In the genomic region with DNA sequence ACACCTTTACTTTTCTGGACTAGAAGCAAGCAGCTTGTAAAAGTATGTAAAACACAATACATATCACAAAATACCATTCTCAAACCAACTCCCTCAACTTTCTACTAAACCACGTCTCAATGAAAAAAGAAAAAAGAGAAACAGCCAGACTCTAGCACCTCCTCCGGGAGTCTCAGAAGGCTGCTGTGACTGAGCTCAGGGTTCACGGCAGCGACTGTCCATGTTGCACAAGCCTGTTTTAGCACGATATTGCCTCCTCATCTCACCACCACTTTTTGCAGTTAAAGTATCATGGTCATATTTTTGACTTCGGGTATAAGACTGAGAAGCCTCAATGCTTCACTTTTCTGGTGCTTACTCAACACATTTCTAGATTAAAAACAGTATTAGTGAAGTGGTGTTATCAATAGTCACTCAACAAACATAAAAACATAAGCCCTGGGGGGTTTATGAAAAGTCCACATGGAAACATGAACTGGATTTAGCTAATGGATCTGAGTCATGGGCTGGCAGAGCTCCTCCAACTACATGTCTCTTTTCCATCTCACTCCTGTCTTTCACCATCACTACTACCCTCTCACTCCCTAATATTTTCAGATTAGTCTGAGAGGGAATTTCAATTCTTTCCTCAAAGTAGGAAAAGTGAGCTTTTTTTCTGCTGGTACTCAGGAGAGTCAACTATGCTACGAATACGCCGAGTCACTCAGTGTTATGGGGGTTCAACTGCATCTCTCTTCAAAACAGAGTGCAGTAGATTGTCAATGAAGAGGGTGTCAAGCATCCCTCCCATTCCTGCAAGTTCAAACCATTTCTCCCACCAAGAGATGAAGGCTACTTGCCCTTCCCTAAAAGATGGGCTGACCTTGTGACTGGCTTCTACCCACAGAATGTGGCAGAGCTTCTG, we compare ENCODE assay signal across 2 cellular contexts.
TF ChIP-seq lines count a peak whose summit lies in the region.

No MANE protein-coding gene starts in this region.

TF ChIP-seq in A549, 52 proteins besides CTCF, POLR2A, EP300 and RAD21 (continued from another document):
- TF ChIP-seq, protein P1, sequence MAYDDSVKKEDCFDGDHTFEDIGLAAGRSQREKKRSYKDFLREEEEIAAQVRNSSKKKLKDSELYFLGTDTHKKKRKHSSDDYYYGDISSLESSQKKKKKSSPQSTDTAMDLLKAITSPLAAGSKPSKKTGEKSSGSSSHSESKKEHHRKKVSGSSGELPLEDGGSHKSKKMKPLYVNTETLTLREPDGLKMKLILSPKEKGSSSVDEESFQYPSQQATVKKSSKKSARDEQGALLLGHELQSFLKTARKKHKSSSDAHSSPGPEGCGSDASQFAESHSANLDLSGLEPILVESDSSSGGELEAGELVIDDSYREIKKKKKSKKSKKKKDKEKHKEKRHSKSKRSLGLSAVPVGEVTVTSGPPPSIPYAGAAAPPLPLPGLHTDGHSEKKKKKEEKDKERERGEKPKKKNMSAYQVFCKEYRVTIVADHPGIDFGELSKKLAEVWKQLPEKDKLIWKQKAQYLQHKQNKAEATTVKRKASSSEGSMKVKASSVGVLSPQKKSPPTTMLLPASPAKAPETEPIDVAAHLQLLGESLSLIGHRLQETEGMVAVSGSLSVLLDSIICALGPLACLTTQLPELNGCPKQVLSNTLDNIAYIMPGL (CRISPR knock-in tag; IDR thresholded peaks at IDR 0.05; ENCODE audit: borderline replicate concordance) = no peak
- no peak for TF ChIP-seq EHMT2 (IDR thresholded peaks at IDR 0.05; ENCODE audit: low read depth)

TF ChIP-seq in IMR-90, 13 proteins besides CTCF, POLR2A, EP300 and RAD21 (continued from another document):
- TF ChIP-seq FOS (IDR thresholded peaks at IDR 0.05; ENCODE audit: low read depth, low read length) (no peak), RFX5 (IDR thresholded peaks at IDR 0.05; ENCODE audit: low read depth, low read length) (no peak), MXI1 (IDR thresholded peaks at IDR 0.05; ENCODE audit: borderline replicate concordance, low read depth, low read length) (no peak)
